ENCODE assay signal across 23 cellular contexts in genomic region chr9:127039492-127039891, GRCh38.
"Had no signal": no experiment of that assay in that cellular context is flagged by ENCODE, and none has a peak within 500 bp of the region (broad histone marks: within the 10 kb centered on the region; RNA-seq: fewer than 3 reads in every experiment).

No MANE protein-coding gene starts in this region.

- H3K4me3 Mint-ChIP-seq: T-cell had no signal

- H3K4me2 ChIP-seq: SK-N-SH had no signal

- H3K9me3 ChIP-seq: SK-N-SH had no signal

- H3K9me3 Mint-ChIP-seq: T-cell had no signal

- H3K4me1 Mint-ChIP-seq: T-cell had no signal

- ATAC-seq: Panc1, PC-3, T-cell had no signal

- H3K27ac Mint-ChIP-seq: T-cell had no signal

- DNase-seq: MV-4-11, NCI-H1048, NCI-H1105, NCI-H1417, NCI-H1436 treated with DMSO at 0.1 percent for 48 hours, NCI-H1694, NCI-H187 treated with DMSO at 0.1 percent for 48 hours, NCI-H2029 treated with DMSO at 0.1 percent for 48 hours, NCI-H2171, NCI-H226, NCI-H446, NCI-H510A, NCI-H524 treated with DMSO at 0.1 percent for 48 hours, NCI-H69, NCI-H774, PC-3, SHP77, SK-N-SH, SW 1271, T-cell had no signal

- H3K9ac ChIP-seq: SK-N-SH had no signal

- H3K27ac ChIP-seq: HL-60, RWPE1 had no signal
